38 cellular contexts compared by ENCODE assay signal in the genomic region with DNA sequence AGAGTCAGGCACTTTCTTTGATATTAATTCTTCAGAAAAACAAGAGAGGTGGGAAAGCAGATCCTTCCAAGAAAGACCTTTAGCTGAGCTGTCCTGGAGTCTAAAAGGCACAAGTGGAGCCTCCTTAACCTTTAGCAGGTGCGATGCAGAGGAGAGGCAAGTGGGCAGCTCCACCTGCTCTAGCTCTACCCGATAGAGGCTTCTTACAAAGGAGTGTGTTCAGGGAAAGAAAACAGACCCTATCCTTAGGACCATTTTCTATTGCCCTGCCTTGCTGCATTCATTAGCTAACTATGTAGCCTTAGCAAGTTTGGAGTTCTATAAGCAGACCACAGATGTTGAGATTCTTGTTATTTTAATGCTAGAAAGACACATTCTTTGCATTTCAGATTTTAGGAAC.
"Had no signal": no experiment of that assay in that cellular context is flagged by ENCODE, and none has a peak within 500 bp of the region (broad histone marks: within the 10 kb centered on the region; RNA-seq: fewer than 3 reads in every experiment).

No MANE protein-coding gene starts in this region.

- DNase-seq: activated CD4-positive, alpha-beta memory T cell treated with anti-CD3 and anti-CD28 coated beads for 36 hours; activated CD4-positive, alpha-beta T cell treated with anti-CD3 and anti-CD28 coated beads for 1 hour; activated CD4-positive, alpha-beta T cell treated with anti-CD3 and anti-CD28 coated beads for 36 hours; activated CD4-positive, alpha-beta T cell treated with anti-CD3 and anti-CD28 coated beads, Interleukin-2, amount 10 ng/mL, durations not matched to agents 24 days and 14 days; activated CD4-positive, alpha-beta T cell treated with anti-CD3 and anti-CD28 coated beads, Interleukin-2, amount 50 U/mL, for 1 hour; activated CD4-positive, alpha-beta T cell treated with anti-CD3 and anti-CD28 coated beads, Interleukin-2, amount 50 U/mL, for 4 hours; activated CD4-positive, CD25-positive, alpha-beta regulatory T cell; activated CD8-positive, alpha-beta memory T cell treated with anti-CD3 and anti-CD28 coated beads, Interleukin-2, amount 50 U/mL, for 4 hours; activated CD8-positive, alpha-beta T cell treated with anti-CD3 and anti-CD28 coated beads for 36 hours; activated effector memory CD4-positive, alpha-beta T cell treated with anti-CD3 and anti-CD28 coated beads, Interleukin-2, amount 50 U/mL, for 16 hours; activated gamma-delta T cell treated with Interleukin-2 at 50 U/mL for 16 hours; activated naive CD4-positive, alpha-beta T cell; activated naive CD4-positive, alpha-beta T cell treated with anti-CD3 and anti-CD28 coated beads for 36 hours; activated naive CD4-positive, alpha-beta T cell treated with anti-CD3 and anti-CD28 coated beads, Interleukin-2, amount 50 U/mL, for 16 hours; activated naive CD8-positive, alpha-beta T cell treated with anti-CD3 and anti-CD28 coated beads for 36 hours; activated T-cell treated with anti-CD3 and anti-CD28 coated beads for 4 hours; activated T-cell treated with anti-CD3 and anti-CD28 coated beads, Interleukin-2, amount 50 U/mL, for 1 hour; activated T-cell treated with anti-CD3 and anti-CD28 coated beads, Interleukin-2, amount 50 U/mL, for 4 hours; activated T-cell treated with anti-CD3 and anti-CD28 coated beads, Interleukin-2, amount 50 U/mL, for 72 hours; adrenal gland; amniotic stem cell; aorta; body of pancreas; brain microvascular endothelial cell; central memory CD4-positive, alpha-beta T cell; T-helper 1 cell; T-helper 2 cell; T-helper 9 cell had no signal

- H3K4me3 ChIP-seq: adrenal gland, body of pancreas, breast epithelium had no signal

- H3K36me3 ChIP-seq: adrenal gland, brain microvascular endothelial cell, breast epithelium had no signal

- H3K4me3 Mint-ChIP-seq: activated CD4-positive, alpha-beta memory T cell treated with anti-CD3 and anti-CD28 coated beads for 36 hours; activated CD4-positive, alpha-beta T cell treated with anti-CD3 and anti-CD28 coated beads for 36 hours; activated CD4-positive, alpha-beta T cell treated with anti-CD3 and anti-CD28 coated beads, Interleukin-2, amount 10 ng/mL, durations not matched to agents 24 days and 14 days; activated CD8-positive, alpha-beta T cell treated with anti-CD3 and anti-CD28 coated beads for 36 hours; activated naive CD4-positive, alpha-beta T cell treated with anti-CD3 and anti-CD28 coated beads for 36 hours; activated naive CD8-positive, alpha-beta T cell treated with anti-CD3 and anti-CD28 coated beads for 36 hours; activated T-cell treated with anti-CD3 and anti-CD28 coated beads, Interleukin-2, amount 50 U/mL, for 4 hours; activated T-cell treated with anti-CD3 and anti-CD28 coated beads, Interleukin-2, amount 50 U/mL, for 72 hours; activated T-helper 1 cell treated with anti-CD3 and anti-CD28 coated beads, Interleukin-12 subunit alpha, Interleukin-12 subunit beta, Interleukin-2, Interleukin-4 antibody, amounts not matched to agents 30 ng/mL and 10 ng/mL and 1 ng/mL, durations not matched to agents 14 hours and 24 hours and 36 hours; activated T-helper 17 cell treated with anti-CD3 and anti-CD28 coated beads, Interleukin-2, amount 50 U/mL, for 72 hours; T-helper 1 cell treated with Interleukin-12 subunit alpha and Interleukin-12 subunit beta and Interleukin-4 antibody, amounts not matched to agents 30 μg/mL and 1 μg/mL, for 36 hours; T-helper 2 cell treated with Interferon-gamma antibody and Interleukin-4, amounts not matched to agents 5 μg/mL and 100 μg/mL, for 36 hours had no signal

- H3K9me3 Mint-ChIP-seq: activated CD4-positive, alpha-beta memory T cell treated with anti-CD3 and anti-CD28 coated beads for 36 hours; activated CD4-positive, alpha-beta T cell treated with anti-CD3 and anti-CD28 coated beads, Interleukin-2, amount 10 ng/mL, durations not matched to agents 24 days and 14 days; activated CD8-positive, alpha-beta T cell treated with anti-CD3 and anti-CD28 coated beads for 36 hours; activated T-cell treated with anti-CD3 and anti-CD28 coated beads, Interleukin-2, amount 50 U/mL, for 4 hours; activated T-helper 1 cell treated with anti-CD3 and anti-CD28 coated beads, Interleukin-12 subunit alpha, Interleukin-12 subunit beta, Interleukin-2, Interleukin-4 antibody, amounts not matched to agents 30 ng/mL and 10 ng/mL and 1 ng/mL, durations not matched to agents 14 hours and 24 hours and 36 hours; activated T-helper 17 cell treated with anti-CD3 and anti-CD28 coated beads, Interleukin-2, amount 50 U/mL, for 72 hours; T-helper 1 cell treated with Interleukin-12 subunit alpha and Interleukin-12 subunit beta and Interleukin-4 antibody, amounts not matched to agents 30 μg/mL and 1 μg/mL, for 36 hours; T-helper 2 cell treated with Interferon-gamma antibody and Interleukin-4, amounts not matched to agents 5 μg/mL and 100 μg/mL, for 36 hours had no signal

- H3K27me3 ChIP-seq: adrenal gland, body of pancreas, brain microvascular endothelial cell, breast epithelium had no signal

- H3K27me3 Mint-ChIP-seq: activated CD4-positive, alpha-beta memory T cell treated with anti-CD3 and anti-CD28 coated beads for 36 hours; activated CD4-positive, alpha-beta T cell treated with anti-CD3 and anti-CD28 coated beads, Interleukin-2, amount 10 ng/mL, durations not matched to agents 24 days and 14 days had no signal

- H3K36me3 Mint-ChIP-seq: activated CD4-positive, alpha-beta memory T cell treated with anti-CD3 and anti-CD28 coated beads for 36 hours; activated naive CD8-positive, alpha-beta T cell treated with anti-CD3 and anti-CD28 coated beads for 36 hours had no signal

- H3K27ac Mint-ChIP-seq: activated CD4-positive, alpha-beta memory T cell treated with anti-CD3 and anti-CD28 coated beads for 36 hours; activated CD4-positive, alpha-beta T cell treated with anti-CD3 and anti-CD28 coated beads for 36 hours; activated CD4-positive, alpha-beta T cell treated with anti-CD3 and anti-CD28 coated beads, Interleukin-2, amount 10 ng/mL, durations not matched to agents 24 days and 14 days; activated CD8-positive, alpha-beta T cell treated with anti-CD3 and anti-CD28 coated beads for 36 hours; activated naive CD4-positive, alpha-beta T cell treated with anti-CD3 and anti-CD28 coated beads for 36 hours; activated naive CD4-positive, alpha-beta T cell treated with anti-CD3 and anti-CD28 coated beads, Interleukin-2, amount 50 U/mL, for 72 hours; activated naive CD8-positive, alpha-beta T cell treated with anti-CD3 and anti-CD28 coated beads for 36 hours; activated T-cell treated with anti-CD3 and anti-CD28 coated beads, Interleukin-2, amount 50 U/mL, for 72 hours; activated T-helper 1 cell treated with anti-CD3 and anti-CD28 coated beads, Interleukin-12 subunit alpha, Interleukin-12 subunit beta, Interleukin-2, Interleukin-4 antibody, amounts not matched to agents 30 ng/mL and 10 ng/mL and 1 ng/mL, durations not matched to agents 14 hours and 24 hours and 36 hours; activated T-helper 17 cell treated with anti-CD3 and anti-CD28 coated beads, Interleukin-2, amount 50 U/mL, for 72 hours; T-helper 1 cell treated with Interleukin-12 subunit alpha and Interleukin-12 subunit beta and Interleukin-4 antibody, amounts not matched to agents 30 μg/mL and 1 μg/mL, for 36 hours; T-helper 2 cell treated with Interferon-gamma antibody and Interleukin-4, amounts not matched to agents 5 μg/mL and 100 μg/mL, for 36 hours had no signal

- H3K4me1 Mint-ChIP-seq: activated CD4-positive, alpha-beta T cell treated with anti-CD3 and anti-CD28 coated beads, Interleukin-2, amount 10 ng/mL, durations not matched to agents 24 days and 14 days had no signal

- FAIRE-seq: astrocyte, TTC549 had no signal

- H3K9me3 ChIP-seq: adrenal gland, body of pancreas, breast epithelium had no signal

- ATAC-seq: activated CD4-positive, alpha-beta T cell treated with anti-CD3 and anti-CD28 coated beads for 36 hours; activated CD4-positive, CD25-positive, alpha-beta regulatory T cell treated with anti-CD3 and anti-CD28 coated beads, Interleukin-2, amount 50 U/mL, for 24 hours; activated CD8-positive, alpha-beta T cell treated with anti-CD3 and anti-CD28 coated beads for 36 hours; activated naive CD4-positive, alpha-beta T cell treated with anti-CD3 and anti-CD28 coated beads, Interleukin-2, amount 50 U/mL, for 72 hours; activated T-cell treated with anti-CD3 and anti-CD28 coated beads, Interleukin-2, amount 50 U/mL, for 4 hours; activated T-cell treated with anti-CD3 and anti-CD28 coated beads, Interleukin-2, amount 50 U/mL, for 72 hours; activated T-helper 17 cell treated with anti-CD3 and anti-CD28 coated beads, Interleukin-2, amount 50 U/mL, for 72 hours; body of pancreas had no signal

- H3K4me1 ChIP-seq: adrenal gland, body of pancreas, breast epithelium had no signal

- H3K27ac ChIP-seq: adrenal gland, body of pancreas, brain microvascular endothelial cell, breast epithelium, VCaP had no signal
